In the genomic region with DNA sequence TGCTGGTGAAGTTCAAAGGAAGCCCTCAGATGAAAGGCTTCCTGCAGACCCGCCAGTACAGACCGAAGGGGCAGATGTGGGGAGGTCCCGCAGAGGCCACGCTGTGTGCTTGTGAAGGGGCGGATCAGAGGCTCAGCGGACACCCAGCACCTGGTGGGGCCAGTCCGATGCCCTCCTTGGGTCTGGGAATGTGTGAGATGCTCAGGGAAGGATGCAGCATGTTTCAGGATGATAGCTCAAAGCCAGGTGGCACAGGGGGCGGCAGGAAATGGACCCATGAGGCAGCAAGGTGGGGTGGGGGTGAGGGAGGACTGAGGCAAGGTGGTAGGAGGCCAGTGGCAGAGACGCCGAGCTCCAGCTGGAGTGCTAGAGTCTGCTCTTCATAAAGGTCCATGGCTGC, we compare ENCODE assay signal across 17 cellular contexts. TPM values are rescaled to one million over a fixed set of nuclear protein-coding genes. Genes with fewer than 3 reads are reported as not detected.
DNase-seq lines count a peak whose midpoint lies in the region; ATAC-seq and TF ChIP-seq lines count a peak whose summit lies in the region.
"Had no signal": no experiment of that assay in that cellular context is flagged by ENCODE, and none has a peak within 500 bp of the region (broad histone marks: within the 10 kb centered on the region; RNA-seq: fewer than 3 reads in every experiment).

No MANE protein-coding gene starts in this region.

- ATAC-seq in natural killer cell treated with Interleukin-12 subunit alpha and Interleukin-12 subunit beta and Interleukin-15 and Interleukin-18, amount 100 ng/mL, for 72 hours: no peak
- ATAC-seq in natural killer cell: no peak
- ATAC-seq in HG03457 (IDR thresholded peaks at IDR 0.05; ENCODE audit: unreplicated experiment): no peak
- ATAC-seq: CD8-positive, alpha-beta T cell had no signal

- H3K4me3 ChIP-seq in coronary artery: no peak overlapping the region
- H3K4me3 ChIP-seq in neural progenitor cell: no peak overlapping the region
- H3K4me3 ChIP-seq in vagina: no peak overlapping the region
- H3K4me3 ChIP-seq: PC-9 had no signal

- no peak overlapping the region for H2AFZ ChIP-seq in neural progenitor cell (replicated peaks)
- H2AFZ ChIP-seq: PC-9 had no signal

- H3K27me3 ChIP-seq in neural progenitor cell: no peaks in the 10 kb centered on the region
- no peaks in the 10 kb centered on the region for H3K27me3 ChIP-seq in vagina

- H3K4me1 ChIP-seq in neural progenitor cell (peaks cover 3% of the 10 kb centered on the region), vagina (peaks cover 44% of the 10 kb centered on the region)

- H3K9me3 Mint-ChIP-seq in natural killer cell treated with Interleukin-12 subunit alpha and Interleukin-12 subunit beta and Interleukin-15 and Interleukin-18, amount 100 ng/mL, for 72 hours: no peaks in the 10 kb centered on the region
- H3K9me3 Mint-ChIP-seq in natural killer cell: no peaks in the 10 kb centered on the region
- H3K9me3 Mint-ChIP-seq in neural progenitor cell: peaks cover 2% of the 10 kb centered on the region
- H3K9me3 Mint-ChIP-seq: CD8-positive, alpha-beta T cell had no signal

- H3K27ac ChIP-seq in coronary artery (peak overlapping the region in 1 of 2 donors; percentile 68), neural progenitor cell (no peak overlapping the region), vagina (peak overlapping the region; percentile 76)
- H3K27ac ChIP-seq: HL-60 had no signal

- peak; percentile 18 for DNase-seq in natural killer cell treated with Interleukin-12 subunit alpha and Interleukin-12 subunit beta and Interleukin-15 and Interleukin-18, amount 100 ng/mL, for 72 hours (ENCODE audit: low spot score)
- DNase-seq in natural killer cell (no peak), coronary artery (ENCODE audit: low spot score) (peak; percentile 69), neural progenitor cell (ENCODE audit: low spot score) (no peak), vagina (ENCODE audit: extremely low spot score in 2 of 2) (no peak), NCI-H69 (lab: John Stamatoyannopoulos, UW) (no peak), T-helper 2 cell (no peak)
- DNase-seq: CD8-positive, alpha-beta T cell; DND-41; H9; NCI-H1417; NCI-H1694 treated with DMSO at 0.1 percent for 48 hours; NCI-H2081 treated with DMSO at 0.1 percent for 48 hours; PC-9; RPMI8226 had no signal

- no peaks in the 10 kb centered on the region for H3F3A ChIP-seq in neural progenitor cell (ENCODE audit: low read depth)

- no peaks in the 10 kb centered on the region for H3K9me3 ChIP-seq in neural progenitor cell (ENCODE audit: low read depth)
- no peaks in the 10 kb centered on the region for H3K9me3 ChIP-seq in vagina

- no peak for TF ChIP-seq POLR2A in vagina (IDR thresholded peaks at IDR 0.05)

- H3K79me2 ChIP-seq in neural progenitor cell (ENCODE audit: low read depth): no peaks in the 10 kb centered on the region

- H3K27ac Mint-ChIP-seq in natural killer cell treated with Interleukin-12 subunit alpha and Interleukin-12 subunit beta and Interleukin-15 and Interleukin-18, amount 100 ng/mL, for 72 hours: no peak overlapping the region
- no peak overlapping the region for H3K27ac Mint-ChIP-seq in natural killer cell
- H3K27ac Mint-ChIP-seq in neural progenitor cell: peak overlapping the region; percentile 69
- H3K27ac Mint-ChIP-seq: CD8-positive, alpha-beta T cell had no signal

- H3K4me3 Mint-ChIP-seq in natural killer cell treated with Interleukin-12 subunit alpha and Interleukin-12 subunit beta and Interleukin-15 and Interleukin-18, amount 100 ng/mL, for 72 hours: no peak overlapping the region
- H3K4me3 Mint-ChIP-seq in natural killer cell (no peak overlapping the region), neural progenitor cell (no peak overlapping the region)
- H3K4me3 Mint-ChIP-seq: CD8-positive, alpha-beta T cell; H9 had no signal

- H3K27me3 Mint-ChIP-seq in natural killer cell treated with Interleukin-12 subunit alpha and Interleukin-12 subunit beta and Interleukin-15 and Interleukin-18, amount 100 ng/mL, for 72 hours: peaks cover 12% of the 10 kb centered on the region in 2 donors
- peaks cover 0 to 5% of the 10 kb centered on the region in 2 donors for H3K27me3 Mint-ChIP-seq in natural killer cell (ENCODE audit: low read depth in 2 of 2)
- H3K27me3 Mint-ChIP-seq in neural progenitor cell (ENCODE audit: insufficient read depth, low read depth): peaks cover 3% of the 10 kb centered on the region

- H3K36me3 Mint-ChIP-seq in natural killer cell treated with Interleukin-12 subunit alpha and Interleukin-12 subunit beta and Interleukin-15 and Interleukin-18, amount 100 ng/mL, for 72 hours: no peaks in the 10 kb centered on the region
- H3K36me3 Mint-ChIP-seq in natural killer cell (no peaks in the 10 kb centered on the region), neural progenitor cell (no peaks in the 10 kb centered on the region)
- H3K36me3 Mint-ChIP-seq: CD8-positive, alpha-beta T cell had no signal

- no peak for TF ChIP-seq CTCF in natural killer cell (IDR thresholded peaks at IDR 0.05)
- TF ChIP-seq CTCF in coronary artery (IDR thresholded peaks at IDR 0.05): no peak
- no peak for TF ChIP-seq CTCF in neural progenitor cell (IDR thresholded peaks at IDR 0.05)
- no peak for TF ChIP-seq CTCF in vagina (IDR thresholded peaks at IDR 0.05)

- no peaks in the 10 kb centered on the region for H4K20me1 ChIP-seq in neural progenitor cell (ENCODE audit: low read depth)

- H3K4me2 ChIP-seq in neural progenitor cell: no peak overlapping the region

- H3K36me3 ChIP-seq in neural progenitor cell: no peaks in the 10 kb centered on the region
- no peaks in the 10 kb centered on the region for H3K36me3 ChIP-seq in vagina

- intact Hi-C loops in natural killer cell (cut with micrococcal nuclease): no loop called here
- intact Hi-C loops in vagina (cut with DNase I): no loop called here

- no peak overlapping the region for H3K9ac ChIP-seq in neural progenitor cell

- H3K4me1 Mint-ChIP-seq in natural killer cell treated with Interleukin-12 subunit alpha and Interleukin-12 subunit beta and Interleukin-15 and Interleukin-18, amount 100 ng/mL, for 72 hours (ENCODE audit: low read depth in 2 of 2): no peaks in the 10 kb centered on the region
- no peaks in the 10 kb centered on the region for H3K4me1 Mint-ChIP-seq in natural killer cell
- peaks cover 25% of the 10 kb centered on the region for H3K4me1 Mint-ChIP-seq in neural progenitor cell

RNA-seq across cellular contexts. Expression of gene HSPA12A, which starts 27.9 kb away (rescaled TPM):
- under 1 TPM in 1 of 2 donors, not detected in 1; 0.08 TPM for total RNA-seq in natural killer cell treated with Interleukin-12 subunit alpha and Interleukin-12 subunit beta and Interleukin-15 and Interleukin-18, amount 100 ng/mL, for 72 hours
- total RNA-seq in natural killer cell (under 1 TPM in 1 of 3 donors, not detected in 2; 0.43 TPM), neural progenitor cell (ENCODE audit: low replicate concordance) (5.3 and 5.6 TPM in 2 replicates), vagina (28.7 TPM)

Comparison
In these comparisons a context has a peak if more than half of its experiments do, and no peak if none do; other contexts are left out.
1. DNase-seq: peak in natural killer cell treated with Interleukin-12 subunit alpha and Interleukin-12 subunit beta and Interleukin-15 and Interleukin-18, amount 100 ng/mL, for 72 hours (single experiment) and coronary artery (single experiment); none in natural killer cell (single experiment), neural progenitor cell (single experiment), vagina (0 of 2), NCI-H69 (single experiment) and T-helper 2 cell (0 of 5).